In genomic region chr10:57925045-57925444, GRCh38 we compare ENCODE assay signal across 12 cellular contexts.
"Had no signal": no experiment of that assay in that cellular context is flagged by ENCODE, and none has a peak within 500 bp of the region (broad histone marks: within the 10 kb centered on the region; RNA-seq: fewer than 3 reads in every experiment).

No MANE protein-coding gene starts in this region.

- H3K27ac ChIP-seq: gastrocnemius medialis, heart right ventricle, left ventricle myocardium inferior had no signal

- H3K4me3 ChIP-seq: gastrocnemius medialis, heart right ventricle, left ventricle myocardium inferior had no signal

- DNase-seq: activated B cell treated with CpG ODN at 0.5 μM for 24 hours; activated CD4-positive, alpha-beta T cell treated with anti-CD3 and anti-CD28 coated beads, Interleukin-2, amount 10 ng/mL, durations not matched to agents 7 days and 5 days; activated naive CD4-positive, alpha-beta T cell treated with anti-CD3 and anti-CD28 coated beads, Interleukin-2, amount 10 ng/mL, durations not matched to agents 7 days and 5 days; activated T-cell treated with anti-CD3 and anti-CD28 coated beads for 4 hours; gastrocnemius medialis; heart right ventricle; left ventricle myocardium inferior; mesenchymal stem cell; nephron progenitor cell; stimulated activated CD4-positive, alpha-beta T cell treated with anti-CD3 and anti-CD28 coated beads, Interleukin-4, amount 100 ng/mL, for 1 hour; stimulated activated CD8-positive, alpha-beta memory T cell treated with anti-CD3 and anti-CD28 coated beads, Interleukin-4, amount 100 ng/mL, for 48 hours; stimulated activated naive CD8-positive, alpha-beta T cell treated with anti-CD3 and anti-CD28 coated beads, Interleukin-15, Interleukin-2, amounts not matched to agents 100 U/mL and 50 U/mL, for 24 hours had no signal

- ATAC-seq: gastrocnemius medialis; heart right ventricle; stimulated activated naive CD8-positive, alpha-beta T cell treated with anti-CD3 and anti-CD28 coated beads, Interleukin-15, Interleukin-2, amounts not matched to agents 100 U/mL and 50 U/mL, for 24 hours had no signal

- H3K9me3 ChIP-seq: gastrocnemius medialis, left ventricle myocardium inferior had no signal

- H3K36me3 ChIP-seq: gastrocnemius medialis, heart right ventricle, left ventricle myocardium inferior had no signal

- H3K27me3 ChIP-seq: gastrocnemius medialis, heart right ventricle had no signal

- H3K4me1 ChIP-seq: gastrocnemius medialis, heart right ventricle, left ventricle myocardium inferior had no signal
